In the genomic region with DNA sequence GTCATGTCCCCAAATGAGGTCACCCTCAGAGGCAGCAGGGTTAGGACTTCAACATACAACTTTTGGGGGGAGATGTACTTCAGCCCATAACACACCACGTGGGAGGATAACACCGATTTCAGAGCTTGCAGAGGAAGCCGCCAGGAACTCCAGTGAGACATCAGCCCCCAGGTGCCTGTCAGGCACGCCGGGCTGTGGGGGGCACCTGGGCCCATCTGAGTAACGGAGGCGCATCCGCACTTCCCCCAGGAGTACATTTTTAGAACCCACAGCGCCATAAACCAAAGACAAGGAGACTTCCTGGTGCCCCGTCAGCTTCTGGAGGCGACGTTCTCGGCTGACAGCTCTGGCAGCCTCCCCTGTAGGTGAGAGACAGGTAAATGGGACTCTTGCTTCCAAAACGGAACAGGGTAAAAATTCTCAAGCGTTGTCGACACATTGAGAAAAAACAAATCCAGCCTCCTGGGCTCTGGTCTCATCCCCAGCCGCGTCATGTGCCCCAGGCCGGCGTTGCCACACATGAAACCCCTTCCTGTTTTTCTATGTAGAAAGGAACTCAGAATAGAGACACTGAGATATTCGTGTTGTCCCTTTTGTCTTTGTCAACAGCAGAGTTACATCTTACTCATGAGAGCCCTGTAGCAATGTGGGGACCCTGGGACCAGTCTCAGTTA, we compare ENCODE assay signal across 8 cellular contexts.
DNase-seq lines count a peak whose midpoint lies in the region; ATAC-seq and TF ChIP-seq lines count a peak whose summit lies in the region.

No MANE protein-coding gene starts in this region.

- H3K9me3 Mint-ChIP-seq in nephron progenitor cell (no peaks in the 10 kb centered on the region), type B pancreatic cell (no peaks in the 10 kb centered on the region)

- H3K4me1 Mint-ChIP-seq in nephron progenitor cell (peaks cover 58% of the 10 kb centered on the region), type B pancreatic cell (ENCODE audit: unreplicated experiment) (peaks cover 20% of the 10 kb centered on the region)

- peak overlapping the region; percentile 72 for H3K27ac ChIP-seq in angular gyrus (ENCODE audit: low read depth, low read length)

- TF ChIP-seq CTCF in nephron progenitor cell (IDR thresholded peaks at IDR 0.05) (no peak), omental fat pad (IDR thresholded peaks at IDR 0.05) (no peak), type B pancreatic cell (conservative IDR thresholded peaks at IDR 0.05) (no peak)

- H3K4me3 Mint-ChIP-seq in nephron progenitor cell (no peak overlapping the region), type B pancreatic cell (no peak overlapping the region)

- no peaks in the 10 kb centered on the region for H3K27me3 Mint-ChIP-seq in nephron progenitor cell (ENCODE audit: low read depth, poor library complexity)
- H3K27me3 Mint-ChIP-seq in type B pancreatic cell, result no peaks in the 10 kb centered on the region

- DNase-seq in stimulated activated naive CD4-positive, alpha-beta T cell (lab: John Stamatoyannopoulos, UW), result peak; percentile 24 to 80 (median 57)
- no peak for DNase-seq in stimulated activated naive CD4-positive, alpha-beta T cell treated with Interleukin-2 at 50 U/mL for 16 hours (lab: John Stamatoyannopoulos, UW)
- DNase-seq in nephron progenitor cell (no peak), omental fat pad (ENCODE audit: low spot score) (no peak), DMS153 (lab: John Stamatoyannopoulos, UW) (no peak), type B pancreatic cell (ENCODE audit: extremely low spot score, unreplicated experiment) (no peak)

- H3K27ac Mint-ChIP-seq in nephron progenitor cell (peak overlapping the region; percentile 71), type B pancreatic cell (no peak overlapping the region)

- H3K36me3 Mint-ChIP-seq in nephron progenitor cell (ENCODE audit: low read depth), result peaks cover 17% of the 10 kb centered on the region
- no peaks in the 10 kb centered on the region for H3K36me3 Mint-ChIP-seq in type B pancreatic cell

- ATAC-seq in HG02678 (IDR thresholded peaks at IDR 0.05; ENCODE audit: unreplicated experiment), result no peak
- ATAC-seq in omental fat pad (ENCODE audit: low FRiP score), result no peak

Comparison
In these comparisons a context has a peak if more than half of its experiments do, and no peak if none do; other contexts are left out.
1. DNase-seq: peak in stimulated activated naive CD4-positive, alpha-beta T cell (6 of 6); none in stimulated activated naive CD4-positive, alpha-beta T cell treated with Interleukin-2 at 50 U/mL for 16 hours (single experiment), nephron progenitor cell (single experiment), omental fat pad (single experiment), DMS153 (single experiment) and type B pancreatic cell (single experiment).